20 cellular contexts compared by ENCODE assay signal in the genomic region with DNA sequence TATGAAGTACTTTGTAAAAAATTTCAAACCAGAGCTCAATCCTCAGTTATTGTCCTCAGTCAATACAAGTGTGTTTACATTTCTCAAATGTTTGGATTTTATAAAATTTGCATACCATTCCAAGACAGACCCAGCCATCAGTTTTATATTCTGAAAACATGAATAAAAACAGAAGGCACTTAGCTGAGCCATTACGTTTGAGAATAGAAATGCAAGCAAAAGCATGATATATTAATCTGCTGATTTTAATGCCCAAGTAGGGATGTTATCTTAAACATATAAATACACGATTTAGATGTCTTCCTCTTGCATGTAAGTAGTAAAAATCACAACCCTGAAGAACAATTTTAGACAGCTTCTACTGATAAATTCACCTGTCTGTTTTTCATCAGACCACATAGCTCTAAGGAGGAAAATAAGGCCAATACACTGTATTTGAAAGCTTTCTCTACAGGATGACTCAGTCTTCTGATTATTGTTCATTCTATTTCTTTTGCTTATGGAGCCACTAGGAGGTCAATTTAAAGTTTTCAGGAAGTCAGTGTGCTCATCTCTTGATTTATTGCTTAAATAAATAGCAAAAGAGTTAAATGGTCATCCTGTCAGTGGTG.
"Had no signal": no experiment of that assay in that cellular context is flagged by ENCODE, and none has a peak within 500 bp of the region (broad histone marks: within the 10 kb centered on the region; RNA-seq: fewer than 3 reads in every experiment).

No MANE protein-coding gene starts in this region.

- H3K9me3 ChIP-seq: body of pancreas, lower lobe of right lung, thyroid gland had no signal

- ATAC-seq: activated CD4-positive, alpha-beta T cell treated with anti-CD3 and anti-CD28 coated beads for 36 hours; body of pancreas; left colon; lower lobe of right lung had no signal

- H3K4me3 ChIP-seq: body of pancreas, lower lobe of right lung, thyroid gland had no signal

- H3K4me3 Mint-ChIP-seq: activated CD4-positive, alpha-beta memory T cell treated with anti-CD3 and anti-CD28 coated beads for 36 hours; activated CD4-positive, alpha-beta T cell treated with anti-CD3 and anti-CD28 coated beads for 36 hours; activated naive CD8-positive, alpha-beta T cell treated with anti-CD3 and anti-CD28 coated beads for 36 hours; endodermal cell; nephron had no signal

- H3K27ac Mint-ChIP-seq: activated CD4-positive, alpha-beta memory T cell treated with anti-CD3 and anti-CD28 coated beads for 36 hours; activated CD4-positive, alpha-beta T cell treated with anti-CD3 and anti-CD28 coated beads for 36 hours; activated naive CD8-positive, alpha-beta T cell treated with anti-CD3 and anti-CD28 coated beads for 36 hours; endodermal cell had no signal

- H3K4me1 Mint-ChIP-seq: activated CD4-positive, alpha-beta T cell treated with anti-CD3 and anti-CD28 coated beads for 36 hours; activated naive CD8-positive, alpha-beta T cell treated with anti-CD3 and anti-CD28 coated beads for 36 hours; nephron had no signal

- H3K36me3 ChIP-seq: lower lobe of right lung, thyroid gland had no signal

- H3K4me1 ChIP-seq: body of pancreas, lower lobe of right lung, thyroid gland had no signal

- H3K27ac ChIP-seq: body of pancreas, epithelial cell of prostate, lower lobe of right lung, thyroid gland had no signal

- H3K27me3 Mint-ChIP-seq: activated CD4-positive, alpha-beta memory T cell treated with anti-CD3 and anti-CD28 coated beads for 36 hours; activated CD4-positive, alpha-beta T cell treated with anti-CD3 and anti-CD28 coated beads for 36 hours; activated naive CD8-positive, alpha-beta T cell treated with anti-CD3 and anti-CD28 coated beads for 36 hours had no signal

- DNase-seq: activated CD4-positive, alpha-beta memory T cell treated with anti-CD3 and anti-CD28 coated beads for 36 hours; activated CD4-positive, alpha-beta T cell treated with anti-CD3 and anti-CD28 coated beads for 36 hours; activated naive CD8-positive, alpha-beta T cell treated with anti-CD3 and anti-CD28 coated beads for 36 hours; activated T-cell treated with anti-CD3 and anti-CD28 coated beads for 4 hours; amygdala; body of pancreas; endodermal cell; foreskin melanocyte; glutamatergic neuron; hippocampal formation; islet precursor cell; left colon; lower lobe of right lung; stimulated activated CD4-positive, alpha-beta T cell treated with anti-CD3 and anti-CD28 coated beads, Interleukin-12 subunit alpha, Interleukin-12 subunit beta, amount 100 ng/mL, for 4 hours; stimulated activated CD4-positive, alpha-beta T cell treated with anti-CD3 and anti-CD28 coated beads, Interleukin-1b, Interleukin-23, amount 100 ng/mL, for 48 hours; stimulated activated CD8-positive, alpha-beta memory T cell treated with anti-CD3 and anti-CD28 coated beads, Interleukin-4, amount 100 ng/mL, for 48 hours; stimulated activated naive CD4-positive, alpha-beta T cell; thyroid gland had no signal

- H3K9me3 Mint-ChIP-seq: endodermal cell, nephron had no signal

- H3K36me3 Mint-ChIP-seq: activated CD4-positive, alpha-beta memory T cell treated with anti-CD3 and anti-CD28 coated beads for 36 hours; activated naive CD8-positive, alpha-beta T cell treated with anti-CD3 and anti-CD28 coated beads for 36 hours had no signal

- H3K27me3 ChIP-seq: body of pancreas, thyroid gland had no signal
